Comparison of ENCODE assay signal across 23 cellular contexts in genomic region chr5:131617140-131617822, GRCh38.
"Had no signal": no experiment of that assay in that cellular context is flagged by ENCODE, and none has a peak within 500 bp of the region (broad histone marks: within the 10 kb centered on the region; RNA-seq: fewer than 3 reads in every experiment).

No MANE protein-coding gene starts in this region.

- H3K4me3 ChIP-seq: colonic mucosa, gastrocnemius medialis, lung, suprapubic skin had no signal

- H3K27me3 ChIP-seq: colonic mucosa, gastrocnemius medialis, suprapubic skin had no signal

- H3K4me1 ChIP-seq: colonic mucosa had no signal

- DNase-seq: activated B cell treated with CpG ODN at 0.5 μM for 24 hours; activated CD4-positive, alpha-beta T cell treated with anti-CD3 and anti-CD28 coated beads for 48 hours; activated CD8-positive, alpha-beta memory T cell treated with anti-CD3 and anti-CD28 coated beads for 24 hours; activated CD8-positive, alpha-beta memory T cell treated with anti-CD3 and anti-CD28 coated beads, Interleukin-2, amount 50 U/mL, for 48 hours; activated effector memory CD4-positive, alpha-beta T cell treated with Interleukin-2 at 50 U/mL for 16 hours; activated naive CD4-positive, alpha-beta T cell treated with anti-CD3 and anti-CD28 coated beads, Interleukin-2, amount 50 U/mL, for 16 hours; activated T-cell treated with anti-CD3 and anti-CD28 coated beads, Interleukin-2, amount 50 U/mL, for 48 hours; amniotic stem cell; central memory CD4-positive, alpha-beta T cell; colonic mucosa; gastrocnemius medialis; head of caudate nucleus; kidney; stimulated activated CD4-positive, alpha-beta T cell treated with anti-CD3 and anti-CD28 coated beads, Interleukin-12 subunit alpha, Interleukin-12 subunit beta, amount 100 ng/mL, for 4 hours; stimulated activated CD4-positive, alpha-beta T cell treated with anti-CD3 and anti-CD28 coated beads, Interleukin-1b, Interleukin-23, amount 100 ng/mL, for 48 hours; stimulated activated CD8-positive, alpha-beta memory T cell treated with anti-CD3 and anti-CD28 coated beads, Interleukin-4, amount 100 ng/mL, for 48 hours; stimulated activated naive CD4-positive, alpha-beta T cell treated with Interleukin-2 at 50 U/mL for 16 hours had no signal

- H3K36me3 ChIP-seq: colonic mucosa, gastrocnemius medialis, suprapubic skin had no signal

- H3K9me3 Mint-ChIP-seq: mesothelial cell of epicardium, type B pancreatic cell had no signal

- ATAC-seq: gastrocnemius medialis, left lobe of liver had no signal

- H3K27ac Mint-ChIP-seq: activated B cell treated with CpG ODN at 0.5 μM for 24 hours, mesothelial cell of epicardium, progenitor cell of endocrine pancreas, type B pancreatic cell had no signal

- H3K27me3 Mint-ChIP-seq: activated B cell treated with CpG ODN at 0.5 μM for 24 hours, progenitor cell of endocrine pancreas, type B pancreatic cell had no signal

- H3K4me3 Mint-ChIP-seq: activated B cell treated with CpG ODN at 0.5 μM for 24 hours, mesothelial cell of epicardium, type B pancreatic cell had no signal

- H3K9me3 ChIP-seq: colonic mucosa, gastrocnemius medialis, suprapubic skin had no signal

- H3K36me3 Mint-ChIP-seq: type B pancreatic cell had no signal

- H3K27ac ChIP-seq: colonic mucosa, gastrocnemius medialis, suprapubic skin had no signal
